ENCODE assay signal across 8 cellular contexts in the genomic region with DNA sequence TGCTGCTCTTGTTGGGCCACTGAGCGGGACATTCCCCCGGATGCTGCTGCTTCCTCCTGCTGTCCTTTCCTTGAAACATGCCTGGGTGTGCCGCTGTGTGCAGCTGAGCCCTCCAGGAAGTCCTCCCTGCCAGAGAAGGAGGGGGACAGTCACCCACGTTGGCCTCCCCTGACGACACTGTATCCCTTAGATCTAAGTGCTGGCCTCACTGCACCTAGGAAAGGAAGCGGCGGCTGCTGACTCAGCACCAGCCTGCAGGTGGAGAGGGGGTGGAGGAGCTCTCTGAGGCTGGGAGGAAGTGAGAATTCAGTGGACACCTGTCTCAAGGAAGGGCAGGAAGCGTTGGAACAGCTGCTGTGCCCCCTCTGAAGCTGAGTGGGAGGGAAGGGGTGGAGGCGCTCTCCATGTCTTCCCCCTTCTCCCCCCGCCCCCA.
DNase-seq lines count a peak whose midpoint lies in the region; ATAC-seq and TF ChIP-seq lines count a peak whose summit lies in the region.

No MANE protein-coding gene starts in this region.

- DNase-seq in spleen (peak; percentile 88), NCI-H526 (lab: John Stamatoyannopoulos, UW) (no peak)

- peaks cover 91 to 99% (median 96%) of the 10 kb centered on the region in 10 experiments for H3K4me1 ChIP-seq in BLaER1 treated with 17β-estradiol and CSF1 and Interleukin-3, amounts not matched to agents 10 nM and 100 nM
- peaks cover 23 to 78% (median 41%) of the 10 kb centered on the region in 6 donors for H3K4me1 ChIP-seq in spleen

- peak overlapping the region; percentile 88 to 98 (median 93) for H3K4me2 ChIP-seq in BLaER1 treated with 17β-estradiol and CSF1 and Interleukin-3, amounts not matched to agents 10 nM and 100 nM

- H3K4me3 ChIP-seq in BLaER1 treated with 17β-estradiol and CSF1 and Interleukin-3, amounts not matched to agents 10 nM and 100 nM, result peak overlapping the region in 8 of 10 experiments; percentile 1 to 53 (median 29); a peak in 7 of 20 replicates
- H3K4me3 ChIP-seq in spleen, result peak overlapping the region in 1 of 8 donors; percentile 39

- peak overlapping the region; percentile 78 for H3K27ac Mint-ChIP-seq in T-helper 1 cell treated with Interleukin-12 subunit alpha and Interleukin-12 subunit beta and Interleukin-4 antibody, amounts not matched to agents 30 μg/mL and 1 μg/mL, for 36 hours
- H3K27ac Mint-ChIP-seq in dendritic cell treated with granulocyte-macrophage colony-stimulating factor and Interleukin-4, amounts not matched to agents 40 ng/mL and 50 ng/mL, for 4 days, result peak overlapping the region; percentile 67

- H4K20me1 ChIP-seq in BLaER1 treated with 17β-estradiol and CSF1 and Interleukin-3, amounts not matched to agents 10 nM and 100 nM, result peaks cover 0 to 66% (median 32%) of the 10 kb centered on the region in 11 experiments; a peak in 15 of 22 replicates

- H3K9ac ChIP-seq in BLaER1 treated with 17β-estradiol and CSF1 and Interleukin-3, amounts not matched to agents 10 nM and 100 nM, result peak overlapping the region in 9 of 11 experiments; percentile 50 to 81 (median 68); a peak in 17 of 22 replicates

- H3K4me1 Mint-ChIP-seq in T-helper 1 cell treated with Interleukin-12 subunit alpha and Interleukin-12 subunit beta and Interleukin-4 antibody, amounts not matched to agents 30 μg/mL and 1 μg/mL, for 36 hours (ENCODE audit: low read depth), result peaks cover 62% of the 10 kb centered on the region
- H3K4me1 Mint-ChIP-seq in dendritic cell treated with granulocyte-macrophage colony-stimulating factor and Interleukin-4, amounts not matched to agents 40 ng/mL and 50 ng/mL, for 4 days (ENCODE audit: low read depth), result peaks cover 38% of the 10 kb centered on the region

- peak; percentile 84 for ATAC-seq in GM19043 (IDR thresholded peaks at IDR 0.05; ENCODE audit: low read depth, unreplicated experiment)
- peak; percentile 80 for ATAC-seq in HG03159 (IDR thresholded peaks at IDR 0.05; ENCODE audit: unreplicated experiment)
- no peak for ATAC-seq in SK-N-SH treated with all-trans-retinoic acid at 6 μM for 48 hours

- no peaks in the 10 kb centered on the region for H3K9me3 ChIP-seq in BLaER1 treated with 17β-estradiol and CSF1 and Interleukin-3, amounts not matched to agents 10 nM and 100 nM (replicated peaks in 1 of 11)
- H3K9me3 ChIP-seq in spleen, result no peaks in the 10 kb centered on the region

- 7 to 22% (median 8%) methylated on average over 8 to 10 of the region's 10 CpGs for WGBS in spleen, 5 donors

- TF ChIP-seq CTCF in spleen (IDR thresholded peaks at IDR 0.05 in 8 of 11, conservative IDR thresholded peaks at IDR 0.05 in 3 of 11), result no peak

- intact Hi-C loops in dendritic cell treated with granulocyte-macrophage colony-stimulating factor and Interleukin-4, amounts not matched to agents 40 ng/mL and 50 ng/mL, for 4 days (cut with micrococcal nuclease), result no loop called here
- intact Hi-C loops in spleen (cut with DNase I; ENCODE audit: low total_unique reads), result no loop called here

- H3K36me3 Mint-ChIP-seq in T-helper 1 cell treated with Interleukin-12 subunit alpha and Interleukin-12 subunit beta and Interleukin-4 antibody, amounts not matched to agents 30 μg/mL and 1 μg/mL, for 36 hours (ENCODE audit: low read depth), result peaks cover under 1% of the 10 kb centered on the region
- H3K36me3 Mint-ChIP-seq in dendritic cell treated with granulocyte-macrophage colony-stimulating factor and Interleukin-4, amounts not matched to agents 40 ng/mL and 50 ng/mL, for 4 days (ENCODE audit: low read depth), result no peaks in the 10 kb centered on the region

- H3K36me3 ChIP-seq in BLaER1 treated with 17β-estradiol and CSF1 and Interleukin-3, amounts not matched to agents 10 nM and 100 nM, result peaks cover 0 to 36% (median 20%) of the 10 kb centered on the region in 11 experiments; a peak in 12 of 22 replicates
- H3K36me3 ChIP-seq in spleen, result no peaks in the 10 kb centered on the region

- peak overlapping the region; percentile 28 for H3K4me3 Mint-ChIP-seq in T-helper 1 cell treated with Interleukin-12 subunit alpha and Interleukin-12 subunit beta and Interleukin-4 antibody, amounts not matched to agents 30 μg/mL and 1 μg/mL, for 36 hours
- H3K4me3 Mint-ChIP-seq in dendritic cell treated with granulocyte-macrophage colony-stimulating factor and Interleukin-4, amounts not matched to agents 40 ng/mL and 50 ng/mL, for 4 days, result peak overlapping the region; percentile 30

- no peaks in the 10 kb centered on the region for H3K9me3 Mint-ChIP-seq in T-helper 1 cell treated with Interleukin-12 subunit alpha and Interleukin-12 subunit beta and Interleukin-4 antibody, amounts not matched to agents 30 μg/mL and 1 μg/mL, for 36 hours
- H3K9me3 Mint-ChIP-seq in dendritic cell treated with granulocyte-macrophage colony-stimulating factor and Interleukin-4, amounts not matched to agents 40 ng/mL and 50 ng/mL, for 4 days, result no peaks in the 10 kb centered on the region

- peak overlapping the region; percentile 32 to 91 (median 78); a peak in 20 of 22 replicates for H3K27ac ChIP-seq in BLaER1 treated with 17β-estradiol and CSF1 and Interleukin-3, amounts not matched to agents 10 nM and 100 nM
- H3K27ac ChIP-seq in spleen, result peak overlapping the region in 6 of 8 donors; percentile 6 to 76 (median 60)

- no peak for TF ChIP-seq POLR2A in spleen (IDR thresholded peaks at IDR 0.05)

- peaks cover 5% of the 10 kb centered on the region for H3K27me3 Mint-ChIP-seq in T-helper 1 cell treated with Interleukin-12 subunit alpha and Interleukin-12 subunit beta and Interleukin-4 antibody, amounts not matched to agents 30 μg/mL and 1 μg/mL, for 36 hours (ENCODE audit: low read depth)
- H3K27me3 Mint-ChIP-seq in dendritic cell treated with granulocyte-macrophage colony-stimulating factor and Interleukin-4, amounts not matched to agents 40 ng/mL and 50 ng/mL, for 4 days, result peaks cover 5% of the 10 kb centered on the region

- H3K27me3 ChIP-seq in BLaER1 treated with 17β-estradiol and CSF1 and Interleukin-3, amounts not matched to agents 10 nM and 100 nM, result no peaks in the 10 kb centered on the region
- peaks cover 0 to 2% (median 0%) of the 10 kb centered on the region in 7 donors for H3K27me3 ChIP-seq in spleen (replicated peaks in 1 of 7)

TF ChIP-seq in SK-N-SH treated with all-trans-retinoic acid at 6 μM for 48 hours, 23 proteins besides CTCF, POLR2A, EP300 and RAD21:
- TF ChIP-seq ZFP3 (CRISPR knock-in tag; IDR thresholded peaks at IDR 0.05) (no peak), ZNF565 (CRISPR knock-in tag; conservative IDR thresholded peaks at IDR 0.05; ENCODE audit: low read depth) (no peak), ARNTL (CRISPR knock-in tag; IDR thresholded peaks at IDR 0.05; ENCODE audit: borderline replicate concordance, low read depth) (no peak), RARB (CRISPR knock-in tag; IDR thresholded peaks at IDR 0.05) (no peak), TOX (CRISPR knock-in tag; IDR thresholded peaks at IDR 0.05; ENCODE audit: borderline replicate concordance) (no peak), ESRRG (CRISPR knock-in tag; IDR thresholded peaks at IDR 0.05) (no peak), ZNF70 (CRISPR knock-in tag; IDR thresholded peaks at IDR 0.05) (no peak), CSDC2 (CRISPR knock-in tag; IDR thresholded peaks at IDR 0.05) (no peak), OSR1 (CRISPR knock-in tag; IDR thresholded peaks at IDR 0.05) (no peak), ZC3H10 (CRISPR knock-in tag; IDR thresholded peaks at IDR 0.05) (no peak), PPARA (CRISPR knock-in tag; IDR thresholded peaks at IDR 0.05; ENCODE audit: borderline replicate concordance) (no peak)
- TF ChIP-seq, protein P1, sequence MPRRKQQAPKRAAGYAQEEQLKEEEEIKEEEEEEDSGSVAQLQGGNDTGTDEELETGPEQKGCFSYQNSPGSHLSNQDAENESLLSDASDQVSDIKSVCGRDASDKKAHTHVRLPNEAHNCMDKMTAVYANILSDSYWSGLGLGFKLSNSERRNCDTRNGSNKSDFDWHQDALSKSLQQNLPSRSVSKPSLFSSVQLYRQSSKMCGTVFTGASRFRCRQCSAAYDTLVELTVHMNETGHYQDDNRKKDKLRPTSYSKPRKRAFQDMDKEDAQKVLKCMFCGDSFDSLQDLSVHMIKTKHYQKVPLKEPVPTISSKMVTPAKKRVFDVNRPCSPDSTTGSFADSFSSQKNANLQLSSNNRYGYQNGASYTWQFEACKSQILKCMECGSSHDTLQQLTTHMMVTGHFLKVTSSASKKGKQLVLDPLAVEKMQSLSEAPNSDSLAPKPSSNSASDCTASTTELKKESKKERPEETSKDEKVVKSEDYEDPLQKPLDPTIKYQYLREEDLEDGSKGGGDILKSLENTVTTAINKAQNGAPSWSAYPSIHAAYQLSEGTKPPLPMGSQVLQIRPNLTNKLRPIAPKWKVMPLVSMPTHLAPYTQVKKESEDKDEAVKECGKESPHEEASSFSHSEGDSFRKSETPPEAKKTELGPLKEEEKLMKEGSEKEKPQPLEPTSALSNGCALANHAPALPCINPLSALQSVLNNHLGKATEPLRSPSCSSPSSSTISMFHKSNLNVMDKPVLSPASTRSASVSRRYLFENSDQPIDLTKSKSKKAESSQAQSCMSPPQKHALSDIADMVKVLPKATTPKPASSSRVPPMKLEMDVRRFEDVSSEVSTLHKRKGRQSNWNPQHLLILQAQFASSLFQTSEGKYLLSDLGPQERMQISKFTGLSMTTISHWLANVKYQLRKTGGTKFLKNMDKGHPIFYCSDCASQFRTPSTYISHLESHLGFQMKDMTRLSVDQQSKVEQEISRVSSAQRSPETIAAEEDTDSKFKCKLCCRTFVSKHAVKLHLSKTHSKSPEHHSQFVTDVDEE (CRISPR knock-in tag; IDR thresholded peaks at IDR 0.05), result no peak
